In genomic region chr10:16341637-16342036, GRCh38 we compare ENCODE assay signal across 15 cellular contexts.
DNase-seq lines count a peak whose midpoint lies in the region; ATAC-seq and TF ChIP-seq lines count a peak whose summit lies in the region.
"Had no signal": no experiment of that assay in that cellular context is flagged by ENCODE, and none has a peak within 500 bp of the region (broad histone marks: within the 10 kb centered on the region; RNA-seq: fewer than 3 reads in every experiment).

No MANE protein-coding gene starts in this region.

- H2AFZ ChIP-seq in mammary epithelial cell (ENCODE audit: low read depth, low read length) = no peak overlapping the region
- H2AFZ ChIP-seq in smooth muscle cell (ENCODE audit: low read depth) = no peak overlapping the region
- H2AFZ ChIP-seq: GM23248 had no signal

- TF ChIP-seq CTCF in mammary epithelial cell (conservative IDR thresholded peaks at IDR 0.05 in 1 of 2, IDR thresholded peaks at IDR 0.05 in 1 of 2; ENCODE audit: extremely low read depth in 1 of 2, insufficient read depth in 1 of 2, low read depth in 1 of 2, low read length in 2 of 2) (no peak), MCF 10A (IDR thresholded peaks at IDR 0.05; ENCODE audit: unreplicated experiment) (no peak), kidney epithelial cell (IDR thresholded peaks at IDR 0.05; ENCODE audit: insufficient read depth, low read length, poor library complexity, severe bottlenecking) (no peak), smooth muscle cell (IDR thresholded peaks at IDR 0.05; ENCODE audit: borderline replicate concordance, insufficient read depth, poor library complexity, severe bottlenecking) (no peak)

- intact Hi-C loops in mammary epithelial cell (cut with micrococcal nuclease) = no loop called here
- intact Hi-C loops in MCF 10A (cut with micrococcal nuclease) = no loop called here
- intact Hi-C loops in head of caudate nucleus (cut with DNase I) = no loop called here

- H3K4me3 ChIP-seq in mammary epithelial cell (replicated peaks in 1 of 3; ENCODE audit: insufficient read depth in 1 of 3, low read depth in 2 of 3, low read length in 3 of 3) = no peak overlapping the region
- no peak overlapping the region for H3K4me3 ChIP-seq in kidney epithelial cell (ENCODE audit: low read depth, low read length)
- no peak overlapping the region for H3K4me3 ChIP-seq in smooth muscle cell
- H3K4me3 ChIP-seq: BLaER1, GM23248 had no signal

- H3K9ac ChIP-seq in mammary epithelial cell (ENCODE audit: insufficient read depth, low read length) = no peak overlapping the region
- no peak overlapping the region for H3K9ac ChIP-seq in smooth muscle cell (ENCODE audit: low read depth)
- H3K9ac ChIP-seq: BLaER1, GM23248 had no signal

- H3K4me1 ChIP-seq in mammary epithelial cell (ENCODE audit: insufficient read depth, low read length) (no peaks in the 10 kb centered on the region), smooth muscle cell (ENCODE audit: low read depth) (no peaks in the 10 kb centered on the region)
- H3K4me1 ChIP-seq: BLaER1, Caco-2 had no signal

- H3K27me3 ChIP-seq in mammary epithelial cell (ENCODE audit: insufficient read depth, low read length) (no peaks in the 10 kb centered on the region), kidney epithelial cell (ENCODE audit: control insufficient read depth, insufficient read depth, low read length) (no peaks in the 10 kb centered on the region), smooth muscle cell (ENCODE audit: low read depth) (no peaks in the 10 kb centered on the region)
- H3K27me3 ChIP-seq: BLaER1 had no signal

- H3K27ac Mint-ChIP-seq in MCF 10A (ENCODE audit: low read depth, unreplicated experiment) = no peak overlapping the region
- H3K27ac Mint-ChIP-seq: CD8-positive, alpha-beta memory T cell had no signal

- DNase-seq in mammary epithelial cell (peak; percentile 0), MCF 10A (ENCODE audit: unreplicated experiment) (no peak), epithelial cell of prostate (ENCODE audit: low read depth, low spot score) (peak; percentile 24), kidney epithelial cell (ENCODE audit: low read depth) (peak; percentile 34), smooth muscle cell (lab: John Stamatoyannopoulos, UW; ENCODE audit: unreplicated experiment) (no peak), head of caudate nucleus (no peak)
- DNase-seq: Caco-2; CD8-positive, alpha-beta memory T cell; DMS53; GM23248; IMR-90 had no signal

- H3K9me3 ChIP-seq in mammary epithelial cell (replicated peaks; ENCODE audit: insufficient read depth, low read length) (no peaks in the 10 kb centered on the region), smooth muscle cell (replicated peaks; ENCODE audit: low read depth) (no peaks in the 10 kb centered on the region)
- H3K9me3 ChIP-seq: BLaER1 had no signal

- H3K9me3 Mint-ChIP-seq in MCF 10A (ENCODE audit: unreplicated experiment) = no peaks in the 10 kb centered on the region

- no peaks in the 10 kb centered on the region for H4K20me1 ChIP-seq in mammary epithelial cell (ENCODE audit: insufficient read depth, low read length)
- H4K20me1 ChIP-seq in smooth muscle cell (ENCODE audit: low read depth) = no peaks in the 10 kb centered on the region
- H4K20me1 ChIP-seq: BLaER1 had no signal

- H3K27me3 Mint-ChIP-seq in MCF 10A (ENCODE audit: insufficient read depth, unreplicated experiment) = no peaks in the 10 kb centered on the region

- ATAC-seq in HG03442 (IDR thresholded peaks at IDR 0.05; ENCODE audit: unreplicated experiment) = no peak
- ATAC-seq: HCT116 had no signal

- no peaks in the 10 kb centered on the region for H3K79me2 ChIP-seq in mammary epithelial cell (ENCODE audit: insufficient read depth, low read length)
- no peaks in the 10 kb centered on the region for H3K79me2 ChIP-seq in smooth muscle cell (ENCODE audit: low read depth)

- no peaks in the 10 kb centered on the region for H3K36me3 Mint-ChIP-seq in MCF 10A (ENCODE audit: insufficient read depth, unreplicated experiment)
- H3K36me3 Mint-ChIP-seq: CD8-positive, alpha-beta memory T cell had no signal

- dilution Hi-C loops in mammary epithelial cell (cut with HindIII; ENCODE audit: low sequenced_read_pairs) = no loop called here

- H3K36me3 ChIP-seq in mammary epithelial cell (ENCODE audit: insufficient read depth, low read length) (no peaks in the 10 kb centered on the region), kidney epithelial cell (ENCODE audit: control insufficient read depth, insufficient read depth, low read length) (no peaks in the 10 kb centered on the region), smooth muscle cell (ENCODE audit: low read depth) (no peaks in the 10 kb centered on the region)
- H3K36me3 ChIP-seq: BLaER1 had no signal

- 52% methylated on average over 2 of the region's 2 CpGs for WGBS in mammary epithelial cell (ENCODE audit: low coverage, missing lambda C conversion rate)
- WGBS in smooth muscle cell (ENCODE audit: low lambda C conversion rate) = 59% methylated on average over 2 of the region's 2 CpGs

- CTCF ChIA-PET in mammary epithelial cell (lab: Charles Lee; ENCODE audit: low non-redundant PET) = no interaction called here
- CTCF ChIA-PET in MCF 10A (lab: Yijun Ruan, JAX) = no interaction called here

- BruUV-seq in mammary epithelial cell (replicated peaks; lab: Mats Ljungman, UMichigan) = no TSS peak
- BruUV-seq in MCF 10A (replicated peaks; lab: Mats Ljungman, UMichigan) = no TSS peak

- no peak overlapping the region for H3K4me3 Mint-ChIP-seq in MCF 10A (ENCODE audit: unreplicated experiment)
- H3K4me3 Mint-ChIP-seq: CD8-positive, alpha-beta memory T cell had no signal

- H3F3A ChIP-seq in smooth muscle cell (ENCODE audit: low read depth) = no peaks in the 10 kb centered on the region

- POLR2A ChIA-PET in MCF 10A (lab: Yijun Ruan, JAX) = no interaction called here

- H3K4me2 ChIP-seq in mammary epithelial cell (ENCODE audit: insufficient read depth, low read depth, low read length) (no peak overlapping the region), smooth muscle cell (no peak overlapping the region)
- H3K4me2 ChIP-seq: BLaER1 had no signal

- H3K4me1 Mint-ChIP-seq in MCF 10A (ENCODE audit: insufficient read depth, unreplicated experiment) = no peaks in the 10 kb centered on the region
- H3K4me1 Mint-ChIP-seq: CD8-positive, alpha-beta memory T cell had no signal

- H3K27ac ChIP-seq in mammary epithelial cell (ENCODE audit: insufficient read depth, low read depth, low read length) (no peak overlapping the region), epithelial cell of prostate (no peak overlapping the region), smooth muscle cell (ENCODE audit: low read depth) (no peak overlapping the region)
- H3K27ac ChIP-seq: 22Rv1, BLaER1, GM23248 had no signal

- in situ Hi-C loops in mammary epithelial cell (cut with MboI; ENCODE audit: low sequenced_read_pairs in 2 of 2) = no loop called here

Comparison
In these comparisons a context has a peak if more than half of its experiments do, and no peak if none do; other contexts are left out.
1. DNase-seq: peak in mammary epithelial cell (single experiment), epithelial cell of prostate (single experiment) and kidney epithelial cell (single experiment); none in MCF 10A (single experiment), smooth muscle cell (single experiment) and head of caudate nucleus (0 of 42).